Comparison of ENCODE assay signal across 19 cellular contexts in the genomic region with DNA sequence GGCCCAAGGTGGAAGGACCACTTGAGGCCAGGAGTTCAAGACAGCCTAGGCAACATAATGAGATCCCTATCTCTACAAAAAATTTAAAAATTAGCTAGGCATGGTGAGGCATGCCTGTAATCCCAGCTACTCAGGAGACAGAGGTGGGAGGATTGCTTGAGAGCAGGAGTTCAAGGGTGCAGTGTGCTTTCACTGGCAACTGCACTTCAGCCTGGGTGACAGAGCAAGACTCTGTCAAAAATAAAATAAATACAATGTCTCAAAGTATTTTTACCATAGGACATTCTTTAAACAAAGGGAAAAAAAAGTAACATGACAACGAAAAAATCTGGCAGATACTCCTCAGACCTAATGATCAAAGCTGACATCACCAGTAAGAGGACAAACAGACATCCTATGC.
DNase-seq lines count a peak whose midpoint lies in the region; ATAC-seq, FAIRE-seq and TF ChIP-seq lines count a peak whose summit lies in the region.
"Had no signal": no experiment of that assay in that cellular context is flagged by ENCODE, and none has a peak within 500 bp of the region (broad histone marks: within the 10 kb centered on the region; RNA-seq: fewer than 3 reads in every experiment).

No MANE protein-coding gene starts in this region.

- intact Hi-C loops in testis (cut with DNase I; ENCODE audit: low total_unique reads): no loop called here

- ATAC-seq in left lobe of liver: no peak
- ATAC-seq: GM23338 had no signal

- TF ChIP-seq POLR2A in testis (IDR thresholded peaks at IDR 0.05): no peak

- H3K36me3 Mint-ChIP-seq in mesothelial cell of epicardium: peaks cover 14% of the 10 kb centered on the region

- no peak overlapping the region for H3K9ac ChIP-seq in OCI-LY3 (ENCODE audit: low read length)

- FAIRE-seq in RCC 7860 (lab: Jason Lieb, UNC): no peak
- FAIRE-seq: G401.6, GM12891, HTR-8/SVneo had no signal

- CTCF ChIA-PET in HEK293 (lab: Yijun Ruan, JAX): interaction anchor here (0.7 kb wide), 1 partner anchor 93 kb away, joined by 3 read pairs; no protein-coding TSS in a partner anchor

- no peaks in the 10 kb centered on the region for H3K9me3 Mint-ChIP-seq in mesothelial cell of epicardium
- H3K9me3 Mint-ChIP-seq: CD4-positive, alpha-beta memory T cell had no signal

- H3K4me2 ChIP-seq in OCI-LY3 (ENCODE audit: low read length): peak overlapping the region; percentile 60
- H3K4me2 ChIP-seq: GM23338 had no signal

- 16 to 34% methylated on average over 1 of the region's 1 CpG for WGBS in testis, 2 donors

- no peaks in the 10 kb centered on the region for H3K27me3 ChIP-seq in OCI-LY3 (ENCODE audit: low read depth, low read length)
- no peaks in the 10 kb centered on the region for H3K27me3 ChIP-seq in testis
- H3K27me3 ChIP-seq: BE2C had no signal

- H3K4me3 ChIP-seq in HEK293 (ENCODE audit: low read depth, low read length): no peak overlapping the region
- 0 out of 2 replicates have a peak overlapping the region, but pooled peaks have one; percentile 18 for H3K4me3 ChIP-seq in OCI-LY3 (ENCODE audit: low read length)
- no peak overlapping the region for H3K4me3 ChIP-seq in testis
- H3K4me3 ChIP-seq: GM23338 had no signal

- POLR2A ChIA-PET in HEK293 (lab: Yijun Ruan, JAX): no interaction called here

- H3K4me1 Mint-ChIP-seq in mesothelial cell of epicardium: peaks cover 14% of the 10 kb centered on the region
- H3K4me1 Mint-ChIP-seq: GM23338, H9 had no signal

- peaks cover 11% of the 10 kb centered on the region for H3K4me1 ChIP-seq in HEK293 (ENCODE audit: control insufficient read depth, insufficient read depth, low read length)
- H3K4me1 ChIP-seq in OCI-LY3 (ENCODE audit: low read length): peaks cover 32% of the 10 kb centered on the region
- peaks cover 3% of the 10 kb centered on the region for H3K4me1 ChIP-seq in testis
- H3K4me1 ChIP-seq: BE2C had no signal

- no peak for TF ChIP-seq CTCF in HEK293 (tag by site-specific recombination; IDR thresholded peaks at IDR 0.05)
- TF ChIP-seq CTCF in OCI-LY3 (IDR thresholded peaks at IDR 0.05; ENCODE audit: low read depth, low read length): no peak
- no peak for TF ChIP-seq CTCF in mesothelial cell of epicardium (IDR thresholded peaks at IDR 0.05; ENCODE audit: unreplicated experiment)
- no peak for TF ChIP-seq CTCF in testis (IDR thresholded peaks at IDR 0.05)

- 0 out of 2 replicates have a peak overlapping the region, but pooled peaks have one; percentile 24 for H2AFZ ChIP-seq in OCI-LY3 (ENCODE audit: low read depth, low read length)
- H2AFZ ChIP-seq: GM23338 had no signal

- H3K79me2 ChIP-seq in OCI-LY3 (ENCODE audit: low read length): no peaks in the 10 kb centered on the region

- H4K20me1 ChIP-seq in OCI-LY3 (ENCODE audit: insufficient read depth, low read length): no peaks in the 10 kb centered on the region

- no peak overlapping the region for H3K4me3 Mint-ChIP-seq in mesothelial cell of epicardium
- H3K4me3 Mint-ChIP-seq: CD4-positive, alpha-beta memory T cell; GM23338; H9 had no signal

- no peaks in the 10 kb centered on the region; a peak in 1 of 3 replicates for H3K36me3 ChIP-seq in HEK293 (ENCODE audit: control insufficient read depth in 2 of 2, insufficient read depth in 1 of 2, low read length in 2 of 2)
- H3K36me3 ChIP-seq in OCI-LY3 (replicated peaks; ENCODE audit: low read depth, low read length): peaks cover 2% of the 10 kb centered on the region
- no peaks in the 10 kb centered on the region for H3K36me3 ChIP-seq in testis (ENCODE audit: low read depth, missing control alignments)
- H3K36me3 ChIP-seq: BE2C had no signal

- H3K9me3 ChIP-seq in HEK293 (ENCODE audit: control insufficient read depth, insufficient read depth, low read depth, low read length) (no peaks in the 10 kb centered on the region), OCI-LY3 (ENCODE audit: insufficient read depth, low read length) (no peaks in the 10 kb centered on the region), testis (no peaks in the 10 kb centered on the region)
- H3K9me3 ChIP-seq: BE2C had no signal

- in situ Hi-C loops in ACHN (cut with HindIII; ENCODE audit: low pct_ligation_motif_present, low pct_unique_long_range_greater_than_20kb, low sequenced_read_pairs): no loop called here

- no peak for DNase-seq in mesothelial cell of epicardium (ENCODE audit: low spot score in 2 of 2, unreplicated experiment in 2 of 2)
- DNase-seq in testis: peak; percentile 85
- DNase-seq in RCC 7860 (ENCODE audit: low spot score): no peak
- DNase-seq in ACHN: no peak
- DNase-seq in left lobe of liver (ENCODE audit: low spot score): no peak
- DNase-seq: BE2C; CD4-positive, alpha-beta memory T cell; DMS153; DMS79 treated with DMSO at 0.1 percent for 48 hours; EL; H9; KG1 had no signal

- H3K27me3 Mint-ChIP-seq in mesothelial cell of epicardium (ENCODE audit: low read depth): no peaks in the 10 kb centered on the region
- H3K27me3 Mint-ChIP-seq: CD4-positive, alpha-beta memory T cell had no signal

- H3K27ac ChIP-seq in HEK293 (ENCODE audit: extremely low read depth, low read depth, low read length) (no peak overlapping the region), OCI-LY3 (ENCODE audit: low read length) (no peak overlapping the region), testis (peak overlapping the region; percentile 56 to 60)
- H3K27ac ChIP-seq: C4-2B had no signal

- peak overlapping the region; percentile 78 for H3K27ac Mint-ChIP-seq in mesothelial cell of epicardium
- H3K27ac Mint-ChIP-seq: GM23338 had no signal

TF ChIP-seq in HEK293, 187 proteins besides CTCF, POLR2A, EP300 and RAD21:
- TF ChIP-seq ZNF530 (tag by site-specific recombination; IDR thresholded peaks at IDR 0.05; ENCODE audit: low read depth): no peak
- TF ChIP-seq PRDM6 (tag by site-specific recombination; IDR thresholded peaks at IDR 0.05): 0 out of 2 replicates have a peak, but pooled peaks have one; percentile 40
- peak; percentile 65 for TF ChIP-seq ZNF335 (tag by site-specific recombination; conservative IDR thresholded peaks at IDR 0.05)
- peak; percentile 20; the same call in 1 of the 2 replicates for TF ChIP-seq ZNF394 (tag by site-specific recombination; IDR thresholded peaks at IDR 0.05; ENCODE audit: borderline replicate concordance)
- no peak for TF ChIP-seq ZBTB1 (tag by site-specific recombination; IDR thresholded peaks at IDR 0.05)
- no peak for TF ChIP-seq ZNF473 (tag by site-specific recombination; IDR thresholded peaks at IDR 0.05)
- no peak for TF ChIP-seq ZNF791 (tag by site-specific recombination; IDR thresholded peaks at IDR 0.05)
- TF ChIP-seq ZNF585B (tag by site-specific recombination; IDR thresholded peaks at IDR 0.05): no peak
- TF ChIP-seq ZBTB7A (tag by site-specific recombination; IDR thresholded peaks at IDR 0.05; ENCODE audit: low read depth): no peak
- no peak for TF ChIP-seq ZNF707 (tag by site-specific recombination; IDR thresholded peaks at IDR 0.05)
- no peak for TF ChIP-seq ZNF148 (tag by site-specific recombination; IDR thresholded peaks at IDR 0.05; ENCODE audit: borderline replicate concordance)

Comparison
In these comparisons a context has a peak if more than half of its experiments do, and no peak if none do; other contexts are left out.
1. H3K27ac ChIP-seq: peak in testis (2 of 2); none in HEK293 (single experiment) and OCI-LY3 (single experiment).